ENCODE assay signal across 1 cellular context in genomic region chr5:139457241-139457640, GRCh38.
TF ChIP-seq lines count a peak whose summit lies in the region.

No MANE protein-coding gene starts in this region.

TF ChIP-seq in IMR-90, 13 proteins besides CTCF, POLR2A, EP300 and RAD21:
- TF ChIP-seq MAFK (IDR thresholded peaks at IDR 0.05; ENCODE audit: low read depth, low read length), result no peak
- no peak for TF ChIP-seq CHD1 (IDR thresholded peaks at IDR 0.05; ENCODE audit: low read depth, low read length)
- TF ChIP-seq, protein P1, sequence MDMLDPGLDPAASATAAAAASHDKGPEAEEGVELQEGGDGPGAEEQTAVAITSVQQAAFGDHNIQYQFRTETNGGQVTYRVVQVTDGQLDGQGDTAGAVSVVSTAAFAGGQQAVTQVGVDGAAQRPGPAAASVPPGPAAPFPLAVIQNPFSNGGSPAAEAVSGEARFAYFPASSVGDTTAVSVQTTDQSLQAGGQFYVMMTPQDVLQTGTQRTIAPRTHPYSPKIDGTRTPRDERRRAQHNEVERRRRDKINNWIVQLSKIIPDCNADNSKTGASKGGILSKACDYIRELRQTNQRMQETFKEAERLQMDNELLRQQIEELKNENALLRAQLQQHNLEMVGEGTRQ (IDR thresholded peaks at IDR 0.05; ENCODE audit: low read depth, low read length), result no peak
- no peak for TF ChIP-seq MXI1 (IDR thresholded peaks at IDR 0.05; ENCODE audit: borderline replicate concordance, low read depth, low read length)
- no peak for TF ChIP-seq MAZ (IDR thresholded peaks at IDR 0.05; ENCODE audit: borderline replicate concordance, low read depth, low read length)
- no peak for TF ChIP-seq BHLHE40 (IDR thresholded peaks at IDR 0.05; ENCODE audit: low read depth, low read length)
- TF ChIP-seq RCOR1 (IDR thresholded peaks at IDR 0.05; ENCODE audit: insufficient replicate concordance, low read length), result no peak
- no peak for TF ChIP-seq SMC3 (IDR thresholded peaks at IDR 0.05; ENCODE audit: low read depth, low read length)
- TF ChIP-seq NFE2L2 (IDR thresholded peaks at IDR 0.05; ENCODE audit: low read depth, low read length), result no peak
- no peak for TF ChIP-seq FOS (IDR thresholded peaks at IDR 0.05; ENCODE audit: low read depth, low read length)
- TF ChIP-seq CEBPB (IDR thresholded peaks at IDR 0.05; ENCODE audit: low read depth, low read length), result no peak
- TF ChIP-seq RFX5 (IDR thresholded peaks at IDR 0.05; ENCODE audit: low read depth, low read length), result no peak
- TF ChIP-seq ELK1 (IDR thresholded peaks at IDR 0.05; ENCODE audit: borderline replicate concordance, low read depth, low read length), result no peak
